1 cellular context compared by ENCODE assay signal in the genomic region with DNA sequence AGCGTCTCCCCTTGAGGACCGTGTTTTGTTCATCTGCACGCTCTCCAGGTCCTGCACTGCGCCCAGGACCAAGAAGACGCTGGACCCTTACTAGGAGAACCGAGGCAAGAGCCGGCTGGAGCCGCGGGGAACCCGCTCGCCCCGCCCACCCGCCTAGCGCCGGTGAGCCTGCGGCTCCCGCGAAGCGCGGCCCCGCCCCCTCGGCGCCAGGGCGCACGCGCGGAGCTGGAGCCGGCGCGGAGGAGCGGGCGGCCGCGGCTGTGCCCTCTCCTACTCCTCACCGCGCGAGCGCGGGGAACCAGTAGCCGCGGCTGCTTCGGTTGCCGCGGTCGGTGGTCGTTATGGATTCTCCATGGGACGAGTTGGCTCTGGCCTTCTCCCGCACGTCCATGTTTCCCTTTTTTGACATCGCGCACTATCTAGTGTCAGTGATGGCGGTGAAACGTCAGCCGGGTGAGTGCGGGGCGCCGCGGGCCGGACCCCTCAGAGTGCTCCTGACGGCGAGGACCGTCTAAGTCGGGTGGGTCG.
TF ChIP-seq lines count a peak whose summit lies in the region.

A gene with protein sequence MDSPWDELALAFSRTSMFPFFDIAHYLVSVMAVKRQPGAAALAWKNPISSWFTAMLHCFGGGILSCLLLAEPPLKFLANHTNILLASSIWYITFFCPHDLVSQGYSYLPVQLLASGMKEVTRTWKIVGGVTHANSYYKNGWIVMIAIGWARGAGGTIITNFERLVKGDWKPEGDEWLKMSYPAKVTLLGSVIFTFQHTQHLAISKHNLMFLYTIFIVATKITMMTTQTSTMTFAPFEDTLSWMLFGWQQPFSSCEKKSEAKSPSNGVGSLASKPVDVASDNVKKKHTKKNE (plus strand): TSS at position 222 of the 528 bp plus-strand sequence. CDS start 120 bp downstream, at position 342.

TF ChIP-seq in HepG2, 621 proteins besides CTCF, POLR2A, EP300 and RAD21 (continued from another document and continues in another):
- TF ChIP-seq, protein P1, sequence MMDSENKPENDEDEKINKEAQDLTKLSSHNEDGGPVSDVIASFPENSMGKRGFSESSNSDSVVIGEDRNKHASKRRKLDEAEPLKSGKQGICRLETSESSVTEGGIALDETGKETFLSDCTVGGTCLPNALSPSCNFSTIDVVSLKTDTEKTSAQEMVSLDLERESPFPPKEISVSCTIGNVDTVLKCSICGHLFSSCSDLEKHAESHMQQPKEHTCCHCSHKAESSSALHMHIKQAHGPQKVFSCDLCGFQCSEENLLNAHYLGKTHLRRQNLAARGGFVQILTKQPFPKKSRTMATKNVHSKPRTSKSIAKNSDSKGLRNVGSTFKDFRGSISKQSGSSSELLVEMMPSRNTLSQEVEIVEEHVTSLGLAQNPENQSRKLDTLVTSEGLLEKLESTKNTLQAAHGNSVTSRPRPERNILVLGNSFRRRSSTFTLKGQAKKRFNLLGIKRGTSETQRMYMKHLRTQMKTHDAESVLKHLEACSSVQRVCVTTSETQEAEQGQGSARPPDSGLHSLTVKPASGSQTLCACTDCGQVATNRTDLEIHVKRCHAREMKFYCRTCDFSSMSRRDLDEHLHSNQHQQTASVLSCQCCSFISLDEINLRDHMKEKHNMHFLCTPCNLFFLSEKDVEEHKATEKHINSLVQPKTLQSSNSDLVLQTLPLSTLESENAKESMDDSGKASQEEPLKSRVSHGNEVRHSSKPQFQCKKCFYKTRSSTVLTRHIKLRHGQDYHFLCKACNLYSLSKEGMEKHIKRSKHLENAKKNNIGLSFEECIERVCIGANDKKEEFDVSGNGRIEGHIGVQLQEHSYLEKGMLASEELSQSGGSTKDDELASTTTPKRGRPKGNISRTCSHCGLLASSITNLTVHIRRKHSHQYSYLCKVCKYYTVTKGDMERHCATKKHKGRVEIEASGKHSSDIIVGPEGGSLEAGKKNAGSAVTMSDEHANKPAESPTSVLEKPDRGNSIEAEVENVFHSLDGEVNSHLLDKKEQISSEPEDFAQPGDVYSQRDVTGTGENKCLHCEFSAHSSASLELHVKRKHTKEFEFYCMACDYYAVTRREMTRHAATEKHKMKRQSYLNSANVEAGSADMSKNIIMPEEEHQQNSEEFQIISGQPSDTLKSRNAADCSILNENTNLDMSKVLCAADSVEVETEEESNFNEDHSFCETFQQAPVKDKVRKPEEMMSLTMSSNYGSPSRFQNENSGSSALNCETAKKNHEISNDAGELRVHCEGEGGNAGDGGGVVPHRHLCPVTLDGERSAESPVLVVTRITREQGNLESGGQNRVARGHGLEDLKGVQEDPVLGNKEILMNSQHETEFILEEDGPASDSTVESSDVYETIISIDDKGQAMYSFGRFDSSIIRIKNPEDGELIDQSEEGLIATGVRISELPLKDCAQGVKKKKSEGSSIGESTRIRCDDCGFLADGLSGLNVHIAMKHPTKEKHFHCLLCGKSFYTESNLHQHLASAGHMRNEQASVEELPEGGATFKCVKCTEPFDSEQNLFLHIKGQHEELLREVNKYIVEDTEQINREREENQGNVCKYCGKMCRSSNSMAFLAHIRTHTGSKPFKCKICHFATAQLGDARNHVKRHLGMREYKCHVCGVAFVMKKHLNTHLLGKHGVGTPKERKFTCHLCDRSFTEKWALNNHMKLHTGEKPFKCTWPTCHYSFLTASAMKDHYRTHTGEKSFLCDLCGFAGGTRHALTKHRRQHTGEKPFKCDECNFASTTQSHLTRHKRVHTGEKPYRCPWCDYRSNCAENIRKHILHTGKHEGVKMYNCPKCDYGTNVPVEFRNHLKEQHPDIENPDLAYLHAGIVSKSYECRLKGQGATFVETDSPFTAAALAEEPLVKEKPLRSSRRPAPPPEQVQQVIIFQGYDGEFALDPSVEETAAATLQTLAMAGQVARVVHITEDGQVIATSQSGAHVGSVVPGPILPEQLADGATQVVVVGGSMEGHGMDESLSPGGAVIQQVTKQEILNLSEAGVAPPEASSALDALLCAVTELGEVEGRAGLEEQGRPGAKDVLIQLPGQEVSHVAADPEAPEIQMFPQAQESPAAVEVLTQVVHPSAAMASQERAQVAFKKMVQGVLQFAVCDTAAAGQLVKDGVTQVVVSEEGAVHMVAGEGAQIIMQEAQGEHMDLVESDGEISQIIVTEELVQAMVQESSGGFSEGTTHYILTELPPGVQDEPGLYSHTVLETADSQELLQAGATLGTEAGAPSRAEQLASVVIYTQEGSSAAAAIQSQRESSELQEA (CRISPR knock-in tag; IDR thresholded peaks at IDR 0.05; ENCODE audit: not compliant biosample characterization): no peak
- TF ChIP-seq PHF20 (CRISPR knock-in tag; IDR thresholded peaks at IDR 0.05) (peak; percentile 57; the same call in 1 of the 2 replicates), ZNF543 (CRISPR knock-in tag; IDR thresholded peaks at IDR 0.05) (no peak), SRF (IDR thresholded peaks at IDR 0.05; ENCODE audit: low read depth, low read length) (no peak), SMAD1 (CRISPR knock-in tag; IDR thresholded peaks at IDR 0.05; ENCODE audit: borderline replicate concordance, low read depth) (no peak), HDAC2 (CRISPR knock-in tag; IDR thresholded peaks at IDR 0.05) (no peak), POLR2AphosphoS5 (IDR thresholded peaks at IDR 0.05; ENCODE audit: low read depth, low read length) (peak; percentile 44), SRSF1 (optimal IDR thresholded peaks at IDR 0.05; ENCODE audit: low read depth, low read length) (no peak), ZNF678 (CRISPR knock-in tag; IDR thresholded peaks at IDR 0.05) (no peak), ZNF263 (CRISPR knock-in tag; IDR thresholded peaks at IDR 0.05) (no peak), NFKB2 (CRISPR knock-in tag; IDR thresholded peaks at IDR 0.05; ENCODE audit: borderline replicate concordance) (no peak), ZNF446 (CRISPR knock-in tag; IDR thresholded peaks at IDR 0.05) (no peak), ATF7 (IDR thresholded peaks at IDR 0.05) (no peak), ATF7 (CRISPR knock-in tag; IDR thresholded peaks at IDR 0.05) (no peak), ZNF329 (CRISPR knock-in tag; IDR thresholded peaks at IDR 0.05; ENCODE audit: low read depth) (no peak), ZSCAN9 (CRISPR knock-in tag; IDR thresholded peaks at IDR 0.05; ENCODE audit: borderline replicate concordance) (peak; percentile 40; the same call in 1 of the 2 replicates)
- TF ChIP-seq, protein P2, sequence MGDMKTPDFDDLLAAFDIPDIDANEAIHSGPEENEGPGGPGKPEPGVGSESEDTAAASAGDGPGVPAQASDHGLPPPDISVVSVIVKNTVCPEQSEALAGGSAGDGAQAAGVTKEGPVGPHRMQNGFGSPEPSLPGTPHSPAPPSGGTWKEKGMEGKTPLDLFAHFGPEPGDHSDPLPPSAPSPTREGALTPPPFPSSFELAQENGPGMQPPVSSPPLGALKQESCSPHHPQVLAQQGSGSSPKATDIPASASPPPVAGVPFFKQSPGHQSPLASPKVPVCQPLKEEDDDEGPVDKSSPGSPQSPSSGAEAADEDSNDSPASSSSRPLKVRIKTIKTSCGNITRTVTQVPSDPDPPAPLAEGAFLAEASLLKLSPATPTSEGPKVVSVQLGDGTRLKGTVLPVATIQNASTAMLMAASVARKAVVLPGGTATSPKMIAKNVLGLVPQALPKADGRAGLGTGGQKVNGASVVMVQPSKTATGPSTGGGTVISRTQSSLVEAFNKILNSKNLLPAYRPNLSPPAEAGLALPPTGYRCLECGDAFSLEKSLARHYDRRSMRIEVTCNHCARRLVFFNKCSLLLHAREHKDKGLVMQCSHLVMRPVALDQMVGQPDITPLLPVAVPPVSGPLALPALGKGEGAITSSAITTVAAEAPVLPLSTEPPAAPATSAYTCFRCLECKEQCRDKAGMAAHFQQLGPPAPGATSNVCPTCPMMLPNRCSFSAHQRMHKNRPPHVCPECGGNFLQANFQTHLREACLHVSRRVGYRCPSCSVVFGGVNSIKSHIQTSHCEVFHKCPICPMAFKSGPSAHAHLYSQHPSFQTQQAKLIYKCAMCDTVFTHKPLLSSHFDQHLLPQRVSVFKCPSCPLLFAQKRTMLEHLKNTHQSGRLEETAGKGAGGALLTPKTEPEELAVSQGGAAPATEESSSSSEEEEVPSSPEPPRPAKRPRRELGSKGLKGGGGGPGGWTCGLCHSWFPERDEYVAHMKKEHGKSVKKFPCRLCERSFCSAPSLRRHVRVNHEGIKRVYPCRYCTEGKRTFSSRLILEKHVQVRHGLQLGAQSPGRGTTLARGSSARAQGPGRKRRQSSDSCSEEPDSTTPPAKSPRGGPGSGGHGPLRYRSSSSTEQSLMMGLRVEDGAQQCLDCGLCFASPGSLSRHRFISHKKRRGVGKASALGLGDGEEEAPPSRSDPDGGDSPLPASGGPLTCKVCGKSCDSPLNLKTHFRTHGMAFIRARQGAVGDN (CRISPR knock-in tag; IDR thresholded peaks at IDR 0.05): no peak
- TF ChIP-seq, protein P3, sequence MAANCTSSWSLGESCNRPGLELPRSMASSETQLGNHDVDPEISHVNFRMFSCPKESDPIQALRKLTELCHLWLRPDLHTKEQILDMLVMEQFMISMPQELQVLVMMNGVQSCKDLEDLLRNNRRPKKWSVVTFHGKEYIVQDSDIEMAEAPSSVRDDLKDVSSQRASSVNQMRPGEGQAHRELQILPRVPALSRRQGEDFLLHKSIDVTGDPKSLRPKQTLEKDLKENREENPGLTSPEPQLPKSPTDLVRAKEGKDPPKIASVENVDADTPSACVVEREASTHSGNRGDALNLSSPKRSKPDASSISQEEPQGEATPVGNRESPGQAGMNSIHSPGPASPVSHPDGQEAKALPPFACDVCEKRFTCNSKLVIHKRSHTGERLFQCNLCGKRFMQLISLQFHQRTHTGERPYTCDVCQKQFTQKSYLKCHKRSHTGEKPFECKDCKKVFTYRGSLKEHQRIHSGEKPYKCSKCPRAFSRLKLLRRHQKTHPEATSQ (CRISPR knock-in tag; IDR thresholded peaks at IDR 0.05; ENCODE audit: borderline replicate concordance): no peak
- TF ChIP-seq, protein P4, sequence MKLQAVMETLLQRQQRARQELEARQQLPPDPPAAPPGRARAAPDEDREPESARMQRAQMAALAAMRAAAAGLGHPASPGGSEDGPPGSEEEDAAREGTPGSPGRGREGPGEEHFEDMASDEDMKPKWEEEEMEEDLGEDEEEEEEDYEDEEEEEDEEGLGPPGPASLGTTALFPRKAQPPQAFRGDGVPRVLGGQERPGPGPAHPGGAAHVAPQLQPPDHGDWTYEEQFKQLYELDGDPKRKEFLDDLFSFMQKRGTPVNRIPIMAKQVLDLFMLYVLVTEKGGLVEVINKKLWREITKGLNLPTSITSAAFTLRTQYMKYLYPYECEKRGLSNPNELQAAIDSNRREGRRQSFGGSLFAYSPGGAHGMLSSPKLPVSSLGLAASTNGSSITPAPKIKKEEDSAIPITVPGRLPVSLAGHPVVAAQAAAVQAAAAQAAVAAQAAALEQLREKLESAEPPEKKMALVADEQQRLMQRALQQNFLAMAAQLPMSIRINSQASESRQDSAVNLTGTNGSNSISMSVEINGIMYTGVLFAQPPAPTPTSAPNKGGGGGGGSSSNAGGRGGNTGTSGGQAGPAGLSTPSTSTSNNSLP (IDR thresholded peaks at IDR 0.05; ENCODE audit: low read depth, low read length): no peak
- TF ChIP-seq, protein P5, sequence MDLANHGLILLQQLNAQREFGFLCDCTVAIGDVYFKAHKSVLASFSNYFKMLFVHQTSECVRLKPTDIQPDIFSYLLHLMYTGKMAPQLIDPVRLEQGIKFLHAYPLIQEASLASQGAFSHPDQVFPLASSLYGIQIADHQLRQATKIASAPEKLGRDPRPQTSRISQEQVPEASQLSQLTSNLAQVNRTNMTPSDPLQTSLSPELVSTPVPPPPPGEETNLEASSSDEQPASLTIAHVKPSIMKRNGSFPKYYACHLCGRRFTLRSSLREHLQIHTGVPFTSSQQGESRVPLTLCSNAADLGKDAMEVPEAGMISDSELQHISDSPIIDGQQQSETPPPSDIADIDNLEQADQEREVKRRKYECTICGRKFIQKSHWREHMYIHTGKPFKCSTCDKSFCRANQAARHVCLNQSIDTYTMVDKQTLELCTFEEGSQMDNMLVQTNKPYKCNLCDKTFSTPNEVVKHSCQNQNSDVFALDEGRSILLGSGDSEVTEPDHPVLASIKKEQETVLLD (CRISPR knock-in tag; IDR thresholded peaks at IDR 0.05; ENCODE audit: low read depth): no peak
- TF ChIP-seq, protein P6, sequence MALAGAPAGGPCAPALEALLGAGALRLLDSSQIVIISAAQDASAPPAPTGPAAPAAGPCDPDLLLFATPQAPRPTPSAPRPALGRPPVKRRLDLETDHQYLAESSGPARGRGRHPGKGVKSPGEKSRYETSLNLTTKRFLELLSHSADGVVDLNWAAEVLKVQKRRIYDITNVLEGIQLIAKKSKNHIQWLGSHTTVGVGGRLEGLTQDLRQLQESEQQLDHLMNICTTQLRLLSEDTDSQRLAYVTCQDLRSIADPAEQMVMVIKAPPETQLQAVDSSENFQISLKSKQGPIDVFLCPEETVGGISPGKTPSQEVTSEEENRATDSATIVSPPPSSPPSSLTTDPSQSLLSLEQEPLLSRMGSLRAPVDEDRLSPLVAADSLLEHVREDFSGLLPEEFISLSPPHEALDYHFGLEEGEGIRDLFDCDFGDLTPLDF (CRISPR knock-in tag; IDR thresholded peaks at IDR 0.05): no peak
- TF ChIP-seq, protein P7, sequence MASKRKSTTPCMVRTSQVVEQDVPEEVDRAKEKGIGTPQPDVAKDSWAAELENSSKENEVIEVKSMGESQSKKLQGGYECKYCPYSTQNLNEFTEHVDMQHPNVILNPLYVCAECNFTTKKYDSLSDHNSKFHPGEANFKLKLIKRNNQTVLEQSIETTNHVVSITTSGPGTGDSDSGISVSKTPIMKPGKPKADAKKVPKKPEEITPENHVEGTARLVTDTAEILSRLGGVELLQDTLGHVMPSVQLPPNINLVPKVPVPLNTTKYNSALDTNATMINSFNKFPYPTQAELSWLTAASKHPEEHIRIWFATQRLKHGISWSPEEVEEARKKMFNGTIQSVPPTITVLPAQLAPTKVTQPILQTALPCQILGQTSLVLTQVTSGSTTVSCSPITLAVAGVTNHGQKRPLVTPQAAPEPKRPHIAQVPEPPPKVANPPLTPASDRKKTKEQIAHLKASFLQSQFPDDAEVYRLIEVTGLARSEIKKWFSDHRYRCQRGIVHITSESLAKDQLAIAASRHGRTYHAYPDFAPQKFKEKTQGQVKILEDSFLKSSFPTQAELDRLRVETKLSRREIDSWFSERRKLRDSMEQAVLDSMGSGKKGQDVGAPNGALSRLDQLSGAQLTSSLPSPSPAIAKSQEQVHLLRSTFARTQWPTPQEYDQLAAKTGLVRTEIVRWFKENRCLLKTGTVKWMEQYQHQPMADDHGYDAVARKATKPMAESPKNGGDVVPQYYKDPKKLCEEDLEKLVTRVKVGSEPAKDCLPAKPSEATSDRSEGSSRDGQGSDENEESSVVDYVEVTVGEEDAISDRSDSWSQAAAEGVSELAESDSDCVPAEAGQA (IDR thresholded peaks at IDR 0.05; ENCODE audit: low read depth): no peak
- TF ChIP-seq, protein P7 (CRISPR knock-in tag; IDR thresholded peaks at IDR 0.05; ENCODE audit: borderline replicate concordance): no peak
